Comparison of ENCODE assay signal across 15 cellular contexts in genomic region chr6:144840619-144841018, GRCh38.
"Had no signal": no experiment of that assay in that cellular context is flagged by ENCODE, and none has a peak within 500 bp of the region (broad histone marks: within the 10 kb centered on the region; RNA-seq: fewer than 3 reads in every experiment).

No MANE protein-coding gene starts in this region.

- H3K27me3 Mint-ChIP-seq: activated B cell treated with CpG ODN at 0.5 μM for 24 hours; activated CD8-positive, alpha-beta T cell treated with anti-CD3 and anti-CD28 coated beads for 36 hours; naive B cell; stimulated activated naive B cell treated with anti-CD40 and anti-IgM and Interleukin-4, amounts not matched to agents 10 μg/mL and 1 μg/mL and 100 μg/mL, for 72 hours had no signal

- H3K4me3 Mint-ChIP-seq: activated B cell treated with CpG ODN at 0.5 μM for 24 hours; activated CD8-positive, alpha-beta T cell treated with anti-CD3 and anti-CD28 coated beads for 36 hours; activated T-cell treated with anti-CD3 and anti-CD28 coated beads, Interleukin-2, amount 50 U/mL, for 4 hours; naive B cell; stimulated activated naive B cell treated with anti-CD40 and anti-IgM and Interleukin-4, amounts not matched to agents 10 μg/mL and 1 μg/mL and 100 μg/mL, for 72 hours had no signal

- H3K9me3 ChIP-seq: colonic mucosa, left lung, thyroid gland had no signal

- H3K27me3 ChIP-seq: colonic mucosa, left lung, thyroid gland had no signal

- H3K4me3 ChIP-seq: colonic mucosa, left lung, thyroid gland had no signal

- FAIRE-seq: keratinocyte had no signal

- H3K36me3 ChIP-seq: colonic mucosa had no signal

- H3K27ac ChIP-seq: colonic mucosa, left lung, parathyroid adenoma, thyroid gland had no signal

- H3K9me3 Mint-ChIP-seq: activated B cell treated with CpG ODN at 0.5 μM for 24 hours; activated CD8-positive, alpha-beta T cell treated with anti-CD3 and anti-CD28 coated beads for 36 hours; activated T-cell treated with anti-CD3 and anti-CD28 coated beads, Interleukin-2, amount 50 U/mL, for 4 hours; naive B cell; stimulated activated naive B cell treated with anti-CD40 and anti-IgM and Interleukin-4, amounts not matched to agents 10 μg/mL and 1 μg/mL and 100 μg/mL, for 72 hours had no signal

- H3K9ac ChIP-seq: parathyroid adenoma had no signal

- H3K4me1 Mint-ChIP-seq: activated B cell treated with CpG ODN at 0.5 μM for 24 hours; naive B cell; stimulated activated naive B cell treated with anti-CD40 and anti-IgM and Interleukin-4, amounts not matched to agents 10 μg/mL and 1 μg/mL and 100 μg/mL, for 72 hours had no signal

- H3K4me1 ChIP-seq: colonic mucosa, left lung, parathyroid adenoma, thyroid gland had no signal

- H3K27ac Mint-ChIP-seq: activated B cell treated with CpG ODN at 0.5 μM for 24 hours; activated CD8-positive, alpha-beta T cell treated with anti-CD3 and anti-CD28 coated beads for 36 hours; stimulated activated naive B cell treated with anti-CD40 and anti-IgM and Interleukin-4, amounts not matched to agents 10 μg/mL and 1 μg/mL and 100 μg/mL, for 72 hours had no signal

- DNase-seq: activated B cell treated with CpG ODN at 0.5 μM for 24 hours; activated CD4-positive, alpha-beta T cell treated with anti-CD3 and anti-CD28 coated beads for 48 hours; activated CD8-positive, alpha-beta T cell treated with anti-CD3 and anti-CD28 coated beads for 36 hours; activated effector memory CD4-positive, alpha-beta T cell treated with Interleukin-2 at 50 U/mL for 16 hours; activated naive CD4-positive, alpha-beta T cell treated with anti-CD3 and anti-CD28 coated beads, Interleukin-2, amount 50 U/mL, for 16 hours; activated T-cell treated with anti-CD3 and anti-CD28 coated beads, Interleukin-2, amount 50 U/mL, for 4 hours; colonic mucosa; hippocampal formation; left lung; naive B cell; stimulated activated CD4-positive, alpha-beta T cell treated with anti-CD3 and anti-CD28 coated beads, Interleukin-4, amount 100 ng/mL, for 1 hour; stimulated activated naive B cell treated with anti-CD40 and anti-IgM and Interleukin-4, amounts not matched to agents 10 μg/mL and 1 μg/mL and 100 μg/mL, for 72 hours; thyroid gland had no signal
